In the genomic region with DNA sequence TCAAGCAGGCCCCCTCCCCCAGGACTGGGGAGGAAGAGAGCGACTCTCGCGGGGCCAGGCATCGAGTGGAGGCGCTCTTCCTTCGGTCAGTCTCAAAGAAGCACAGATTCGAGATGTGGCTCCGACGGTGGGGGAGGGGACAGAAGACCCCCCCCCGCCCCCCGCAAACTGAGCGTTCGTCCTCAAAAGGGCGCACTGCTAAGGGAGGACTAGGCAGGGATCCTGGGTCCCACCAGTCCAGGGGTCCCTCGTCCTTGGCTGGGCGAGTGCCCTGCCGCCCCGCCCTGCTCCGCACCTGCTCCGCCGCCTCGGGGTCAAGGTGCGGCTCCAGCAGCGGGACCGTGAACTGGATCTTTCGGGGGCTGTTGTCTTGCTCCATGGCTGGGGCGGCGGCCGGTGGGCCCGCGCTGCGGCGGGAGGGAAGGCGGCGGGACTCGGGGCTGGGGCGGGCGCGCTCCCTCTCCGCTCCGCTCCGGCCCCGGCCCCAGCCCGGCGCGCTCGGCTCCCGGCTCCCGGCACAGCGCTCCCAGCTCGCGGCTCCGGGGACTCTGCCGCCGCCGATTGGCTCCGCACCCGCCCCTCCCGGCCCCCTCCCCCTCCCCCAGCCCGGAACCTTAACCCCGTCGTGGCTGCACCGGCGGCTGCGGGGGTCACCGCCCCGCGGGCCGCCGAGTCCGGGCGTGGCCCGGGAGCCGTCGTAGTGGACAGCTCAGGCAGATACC, we compare ENCODE assay signal across 8 cellular contexts. TPM values are rescaled to one million over a fixed set of nuclear protein-coding genes. Genes with fewer than 3 reads are reported as not detected.
A peak's percentile ranks its signal among the peaks of the same experiment; 100 is the strongest.
DNase-seq lines count a peak whose midpoint lies in the region; ATAC-seq, FAIRE-seq and TF ChIP-seq lines count a peak whose summit lies in the region.

Gene PPP1R1A (minus strand): TSS at position 550 of the 722 bp plus-strand sequence. CDS start 171 bp downstream, at position 379.

- H3K4me3 Mint-ChIP-seq in stimulated activated memory B cell treated with anti-CD40 and anti-IgM and Interleukin-4, amounts not matched to agents 10 μg/mL and 1 μg/mL and 100 μg/mL, for 72 hours = peak within 1 kb of the TSS; percentile 9

- H3K9me3 Mint-ChIP-seq in stimulated activated memory B cell treated with anti-CD40 and anti-IgM and Interleukin-4, amounts not matched to agents 10 μg/mL and 1 μg/mL and 100 μg/mL, for 72 hours = no peaks in the 10 kb centered on the region

- H3K27ac Mint-ChIP-seq in stimulated activated memory B cell treated with anti-CD40 and anti-IgM and Interleukin-4, amounts not matched to agents 10 μg/mL and 1 μg/mL and 100 μg/mL, for 72 hours = no peak within 1 kb of the TSS

- H3K36me3 Mint-ChIP-seq in stimulated activated memory B cell treated with anti-CD40 and anti-IgM and Interleukin-4, amounts not matched to agents 10 μg/mL and 1 μg/mL and 100 μg/mL, for 72 hours = no peaks in the 10 kb centered on the region

- H3K36me3 ChIP-seq in ascending aorta (no peaks in the 10 kb centered on the region), kidney (ENCODE audit: control insufficient read depth in 1 of 2, insufficient read depth in 2 of 2, low read length in 2 of 2) (no peaks in the 10 kb centered on the region), SJCRH30 (no peaks in the 10 kb centered on the region)

- H3K4me3 ChIP-seq in ascending aorta = peak within 1 kb of the TSS; percentile 73 to 86
- peak within 1 kb of the TSS; percentile 55 to 69 for H3K4me3 ChIP-seq in kidney (ENCODE audit: low read length in 2 of 2)
- no peak within 1 kb of the TSS for H3K4me3 ChIP-seq in SJCRH30

- no peak for ATAC-seq in stimulated activated memory B cell treated with anti-CD40 and anti-IgM and Interleukin-4, amounts not matched to agents 10 μg/mL and 1 μg/mL and 100 μg/mL, for 72 hours
- ATAC-seq in GM21526 (IDR thresholded peaks at IDR 0.05; ENCODE audit: low FRiP score, unreplicated experiment) (no peak), GM19452 (IDR thresholded peaks at IDR 0.05; ENCODE audit: unreplicated experiment) (no peak), HG03159 (IDR thresholded peaks at IDR 0.05; ENCODE audit: unreplicated experiment) (no peak)

- H3K27me3 ChIP-seq in ascending aorta (no peaks in the 10 kb centered on the region), SJCRH30 (peaks cover 7% of the 10 kb centered on the region; the same call in 1 of the 2 replicates)

- DNase-seq in HuH-7 (ENCODE audit: low spot score) (peak; percentile 55), ascending aorta (ENCODE audit: low spot score in 2 of 2) (no peak), kidney (peak; percentile 77), SJCRH30 (no peak)

- no peak for FAIRE-seq in kidney (lab: Jason Lieb, UNC)

- H3K9ac ChIP-seq in kidney (ENCODE audit: low read length in 2 of 2) = peak within 1 kb of the TSS; percentile 43 to 77

- H3K4me1 ChIP-seq in ascending aorta (peaks cover 4 to 10% of the 10 kb centered on the region in 2 donors), kidney (ENCODE audit: control insufficient read depth in 1 of 2, insufficient read depth in 1 of 2, low read depth in 1 of 2, low read length in 2 of 2) (peaks cover 4 to 7% of the 10 kb centered on the region in 2 donors), SJCRH30 (no peaks in the 10 kb centered on the region)

- TF ChIP-seq CTCF in ascending aorta (IDR thresholded peaks at IDR 0.05) (no peak), kidney (IDR thresholded peaks at IDR 0.05; ENCODE audit: borderline replicate concordance, extremely low read depth, insufficient read depth) (no peak)

- H3K9me3 ChIP-seq in ascending aorta (no peaks in the 10 kb centered on the region), kidney (ENCODE audit: control insufficient read depth in 1 of 2, low read length in 2 of 2) (no peaks in the 10 kb centered on the region), SJCRH30 (replicated peaks) (no peaks in the 10 kb centered on the region)

- peaks cover 8% of the 10 kb centered on the region for H3K4me1 Mint-ChIP-seq in stimulated activated memory B cell treated with anti-CD40 and anti-IgM and Interleukin-4, amounts not matched to agents 10 μg/mL and 1 μg/mL and 100 μg/mL, for 72 hours

- intact Hi-C loops in ascending aorta (cut with DNase I) = no loop called here
- intact Hi-C loops in kidney (cut with DNase I) = loop anchor here (10.0 kb wide), 1 partner anchor 377 kb away; no protein-coding TSS in a partner anchor

- peaks cover 71% of the 10 kb centered on the region for H3K27me3 Mint-ChIP-seq in stimulated activated memory B cell treated with anti-CD40 and anti-IgM and Interleukin-4, amounts not matched to agents 10 μg/mL and 1 μg/mL and 100 μg/mL, for 72 hours

- H3K27ac ChIP-seq in ascending aorta (peak within 1 kb of the TSS; percentile 59 to 81), kidney (ENCODE audit: low read depth in 2 of 2, low read length in 2 of 2) (peak within 1 kb of the TSS; percentile 42 to 76), SJCRH30 (no peak within 1 kb of the TSS)

RNA-seq across cellular contexts. Expression of gene PPP1R1A, which starts in this region (rescaled TPM):
- total RNA-seq in ascending aorta = 28.7 TPM
- 128 TPM for total RNA-seq in kidney
- polyA plus RNA-seq in kidney (ENCODE audit: insufficient read depth, low read depth, low replicate concordance) = 217 TPM
- not detected in 2 replicates for total RNA-seq in SJCRH30 (2014; rRNA removed; shearing (Covaris generic))

Comparison
In these comparisons a context has a peak if more than half of its experiments do, and no peak if none do; other contexts are left out.
1. RNA of gene PPP1R1A (total RNA-seq): 128 TPM in kidney (single experiment) and 28.7 TPM in ascending aorta (single experiment); not detected in SJCRH30; every median in the first group is over 10 times any median in the second.
2. DNase-seq: peak in HuH-7 (single experiment) and kidney (single experiment); none in ascending aorta (0 of 2) and SJCRH30 (0 of 2).